ENCODE assay signal across 10 cellular contexts in the genomic region with DNA sequence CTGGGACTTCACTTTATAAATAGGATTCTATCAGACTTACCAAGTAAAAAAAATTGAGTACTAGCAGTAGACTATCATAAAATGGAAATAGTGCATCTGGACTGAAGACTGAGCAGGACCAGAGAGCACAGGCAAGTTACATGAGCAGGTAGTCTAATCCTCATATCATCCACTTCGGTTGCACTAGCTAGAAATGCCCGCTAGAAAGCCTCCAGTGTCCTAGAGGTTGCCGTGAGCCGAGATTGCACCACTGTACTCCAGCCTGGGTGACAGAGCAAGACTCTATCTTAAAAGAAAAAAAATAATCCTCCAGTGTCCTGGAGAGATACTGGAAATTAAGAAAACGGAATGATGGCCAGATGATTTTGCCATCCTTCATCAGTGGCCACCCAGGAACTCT. TPM values are rescaled to one million over a fixed set of nuclear protein-coding genes. Genes with fewer than 3 reads are reported as not detected.
"Had no signal": no experiment of that assay in that cellular context is flagged by ENCODE, and none has a peak within 500 bp of the region (broad histone marks: within the 10 kb centered on the region; RNA-seq: fewer than 3 reads in every experiment).

No MANE protein-coding gene starts in this region.

- H3K4me3 ChIP-seq: GM23248, HAP-1 had no signal

- H3K4me1 ChIP-seq: HAP-1 had no signal

- H3K9ac ChIP-seq: GM23248 had no signal

- H2AFZ ChIP-seq: GM23248 had no signal

- H3K36me3 ChIP-seq: HAP-1 had no signal

- H3K9me3 ChIP-seq: HAP-1 had no signal

- DNase-seq: GM23248, GOT3, H7, HFFc6 had no signal

- ATAC-seq: HCT116 had no signal

- H3K27ac ChIP-seq: GM23248, HL-60 had no signal

RNA-seq across cellular contexts. Expression of a gene that starts 20.0 kb away (rescaled TPM):
- total RNA-seq: GM23248, H4, HFFc6, HT1080 had no signal
- polyA plus RNA-seq: GM23248, IgD-negative memory B cell had no signal

RNA-seq across cellular contexts. Expression of a gene that starts 36.6 kb away (rescaled TPM):
- total RNA-seq: GM23248, H4, HFFc6, HT1080 had no signal
- polyA plus RNA-seq: GM23248, IgD-negative memory B cell had no signal
